Comparison of ENCODE assay signal across 1 cellular context in genomic region chr2:117917223-117917917, GRCh38.
TF ChIP-seq lines count a peak whose summit lies in the region.

No MANE protein-coding gene starts in this region.

TF ChIP-seq in K562, 482 proteins besides CTCF, POLR2A, EP300 and RAD21 (continued from another document):
- TF ChIP-seq ZNF407 (IDR thresholded peaks at IDR 0.05; ENCODE audit: low read depth) (no peak), ILK (tag; IDR thresholded peaks at IDR 0.05; ENCODE audit: borderline replicate concordance, low read depth) (no peak), ZNF699 (CRISPR knock-in tag; IDR thresholded peaks at IDR 0.05; ENCODE audit: insufficient replicate concordance) (no peak), MEF2D (tag; conservative IDR thresholded peaks at IDR 0.05; ENCODE audit: low read depth) (no peak), CBFA2T3 (IDR thresholded peaks at IDR 0.05) (no peak), SAFB2 (IDR thresholded peaks at IDR 0.05; ENCODE audit: borderline replicate concordance, low read depth, low read length, severe bottlenecking) (no peak), SMARCC2 (IDR thresholded peaks at IDR 0.05; ENCODE audit: low read depth) (no peak), HES1 (IDR thresholded peaks at IDR 0.05; ENCODE audit: low read depth) (no peak), ZNF121 (CRISPR knock-in tag; conservative IDR thresholded peaks at IDR 0.05) (no peak), PREB (CRISPR knock-in tag; IDR thresholded peaks at IDR 0.05) (no peak), ZNF436 (CRISPR knock-in tag; IDR thresholded peaks at IDR 0.05) (no peak), ZNF444 (CRISPR knock-in tag; IDR thresholded peaks at IDR 0.05) (no peak), ZNF644 (tag; IDR thresholded peaks at IDR 0.05; ENCODE audit: low read depth) (no peak)
